Comparison of ENCODE assay signal across 27 cellular contexts in the genomic region with DNA sequence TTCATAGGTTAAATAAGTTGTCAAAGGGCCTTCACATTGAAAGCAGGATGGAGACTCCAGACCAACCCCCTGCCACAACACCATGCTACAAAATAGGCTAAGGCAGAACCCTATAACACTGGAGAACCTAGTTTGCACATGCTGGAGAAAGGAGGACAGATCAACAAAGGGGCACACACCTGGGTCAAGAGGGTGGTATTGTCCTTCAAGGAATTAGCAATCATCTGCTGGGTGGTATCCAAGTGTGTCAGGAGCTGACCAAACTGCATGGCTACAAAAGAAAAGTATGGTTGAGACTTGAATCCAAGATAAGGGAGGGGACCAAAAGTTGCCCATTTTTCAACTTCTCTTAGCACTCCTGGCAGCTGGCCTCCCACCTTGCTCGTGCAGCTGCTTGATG.
"Had no signal": no experiment of that assay in that cellular context is flagged by ENCODE, and none has a peak within 500 bp of the region (broad histone marks: within the 10 kb centered on the region; RNA-seq: fewer than 3 reads in every experiment).

No MANE protein-coding gene starts in this region.

- H3K4me1 ChIP-seq: pancreas, upper lobe of right lung had no signal

- H3K27ac Mint-ChIP-seq: activated CD4-positive, alpha-beta T cell treated with anti-CD3 and anti-CD28 coated beads, Interleukin-2, amount 10 ng/mL, durations not matched to agents 7 days and 5 days; stimulated activated naive CD8-positive, alpha-beta T cell treated with anti-CD3 and anti-CD28 coated beads, Interleukin-15, Interleukin-2, amounts not matched to agents 100 ng/mL and 50 ng/mL, for 24 hours had no signal

- H3K9me3 Mint-ChIP-seq: activated CD4-positive, alpha-beta T cell treated with anti-CD3 and anti-CD28 coated beads, Interleukin-2, amount 10 ng/mL, durations not matched to agents 7 days and 5 days; brain; naive thymus-derived CD8-positive, alpha-beta T cell; stimulated activated naive CD8-positive, alpha-beta T cell treated with anti-CD3 and anti-CD28 coated beads, Interleukin-15, Interleukin-2, amounts not matched to agents 100 ng/mL and 50 ng/mL, for 24 hours had no signal

- H3K27me3 ChIP-seq: pancreas, thyroid gland, upper lobe of right lung had no signal

- FAIRE-seq: colon, endothelial cell of umbilical vein, pancreas had no signal

- H3K27me3 Mint-ChIP-seq: activated CD4-positive, alpha-beta T cell treated with anti-CD3 and anti-CD28 coated beads, Interleukin-2, amount 10 ng/mL, durations not matched to agents 7 days and 5 days; naive thymus-derived CD8-positive, alpha-beta T cell; stimulated activated naive CD8-positive, alpha-beta T cell treated with anti-CD3 and anti-CD28 coated beads, Interleukin-15, Interleukin-2, amounts not matched to agents 100 ng/mL and 50 ng/mL, for 24 hours had no signal

- H3K27ac ChIP-seq: left ventricle myocardium inferior, pancreas, upper lobe of right lung had no signal

- H3K4me3 ChIP-seq: left ventricle myocardium inferior, pancreas, thyroid gland, upper lobe of right lung had no signal

- DNase-seq: activated CD4-positive, alpha-beta T cell treated with anti-CD3 and anti-CD28 coated beads, Interleukin-2, amount 10 ng/mL, durations not matched to agents 7 days and 5 days; activated CD8-positive, alpha-beta memory T cell treated with anti-CD3 and anti-CD28 coated beads for 24 hours; activated CD8-positive, alpha-beta memory T cell treated with anti-CD3 and anti-CD28 coated beads, Interleukin-2, amount 50 U/mL, for 48 hours; activated effector memory CD4-positive, alpha-beta T cell treated with anti-CD3 and anti-CD28 coated beads, Interleukin-2, amount 50 U/mL, for 16 hours; activated naive CD4-positive, alpha-beta T cell treated with anti-CD3 and anti-CD28 coated beads, Interleukin-2, amount 50 U/mL, for 16 hours; activated T-cell treated with anti-CD3 and anti-CD28 coated beads, Interleukin-2, amount 50 U/mL, for 48 hours; aorta; central memory CD4-positive, alpha-beta T cell; effector memory CD4-positive, alpha-beta T cell; foreskin melanocyte; hypothalamus; left ventricle myocardium inferior; naive thymus-derived CD8-positive, alpha-beta T cell; pancreas; right cardiac atrium; stimulated activated CD4-positive, alpha-beta T cell treated with anti-CD3 and anti-CD28 coated beads, Interleukin-12 subunit alpha, Interleukin-12 subunit beta, amount 100 ng/mL, for 4 hours; stimulated activated CD4-positive, alpha-beta T cell treated with anti-CD3 and anti-CD28 coated beads, Interleukin-4, amount 100 ng/mL, for 4 hours; substantia nigra; SW 1271; thyroid gland; upper lobe of right lung had no signal

- ATAC-seq: activated CD4-positive, CD25-positive, alpha-beta regulatory T cell treated with anti-CD3 and anti-CD28 coated beads, Interleukin-2, amount 50 U/mL, for 24 hours; esophagus mucosa; naive thymus-derived CD8-positive, alpha-beta T cell; pancreas; right cardiac atrium; upper lobe of right lung had no signal

- H3K4me3 Mint-ChIP-seq: activated CD4-positive, alpha-beta T cell treated with anti-CD3 and anti-CD28 coated beads, Interleukin-2, amount 10 ng/mL, durations not matched to agents 7 days and 5 days; brain; naive thymus-derived CD8-positive, alpha-beta T cell; stimulated activated naive CD8-positive, alpha-beta T cell treated with anti-CD3 and anti-CD28 coated beads, Interleukin-15, Interleukin-2, amounts not matched to agents 100 ng/mL and 50 ng/mL, for 24 hours had no signal

- H3K9me3 ChIP-seq: left ventricle myocardium inferior, pancreas, thyroid gland, upper lobe of right lung had no signal
